Comparison of ENCODE assay signal across 15 cellular contexts in genomic region chr3:197181751-197182150, GRCh38.
DNase-seq lines count a peak whose midpoint lies in the region; ATAC-seq and TF ChIP-seq lines count a peak whose summit lies in the region.
"Had no signal": no experiment of that assay in that cellular context is flagged by ENCODE, and none has a peak within 500 bp of the region (broad histone marks: within the 10 kb centered on the region; RNA-seq: fewer than 3 reads in every experiment).

No MANE protein-coding gene starts in this region.

- H3K36me3 Mint-ChIP-seq in WTC11, result no peaks in the 10 kb centered on the region
- peaks cover 5% of the 10 kb centered on the region for H3K36me3 Mint-ChIP-seq in activated CD4-positive, alpha-beta T cell treated with anti-CD3 and anti-CD28 coated beads, Interleukin-2, amount 10 ng/mL, durations not matched to agents 24 days and 14 days (ENCODE audit: low read depth)

- H3K27ac ChIP-seq in DOHH2 (ENCODE audit: low read depth, low read length) (peak overlapping the region; percentile 27; the same call in 1 of the 2 replicates), neural cell (ENCODE audit: low read length) (no peak overlapping the region)
- H3K27ac ChIP-seq: coronary artery, skin epidermis had no signal

- H3F3A ChIP-seq in DOHH2 (ENCODE audit: control insufficient read depth, insufficient read depth) (no peaks in the 10 kb centered on the region), neural cell (ENCODE audit: insufficient read depth, low read length, poor library complexity, severe bottlenecking) (no peaks in the 10 kb centered on the region)

- no peak for TF ChIP-seq EP300 in neural cell (conservative IDR thresholded peaks at IDR 0.05; ENCODE audit: poor library complexity, severe bottlenecking)

- H3K4me2 ChIP-seq in DOHH2 (ENCODE audit: low read length) (peak overlapping the region; percentile 40), neural cell (ENCODE audit: low read length) (peak overlapping the region; percentile 1)

- peak; percentile 68 for DNase-seq in NCI-H526 treated with DMSO at 0.1 percent for 48 hours (lab: John Stamatoyannopoulos, UW)
- DNase-seq in epithelial cell of esophagus (ENCODE audit: low read depth), result peak; percentile 25
- DNase-seq in WTC11 (ENCODE audit: low spot score), result no peak
- DNase-seq in activated CD4-positive, alpha-beta T cell treated with anti-CD3 and anti-CD28 coated beads, Interleukin-2, amount 10 ng/mL, durations not matched to agents 24 days and 14 days, result no peak
- DNase-seq in NCI-H1930 (lab: John Stamatoyannopoulos, UW), result no peak
- DNase-seq: activated CD4-positive, alpha-beta memory T cell treated with anti-CD3 and anti-CD28 coated beads for 36 hours; activated naive CD4-positive, alpha-beta T cell; HCEC 1CT; NCI-H69; SW 1271 had no signal

- H3K36me3 ChIP-seq in DOHH2 (ENCODE audit: control insufficient read depth, low read length) (peaks cover 10% of the 10 kb centered on the region), neural cell (ENCODE audit: insufficient read depth, low read length) (no peaks in the 10 kb centered on the region)

- peaks cover 34% of the 10 kb centered on the region for H3K4me1 Mint-ChIP-seq in WTC11
- no peaks in the 10 kb centered on the region for H3K4me1 Mint-ChIP-seq in activated CD4-positive, alpha-beta T cell treated with anti-CD3 and anti-CD28 coated beads, Interleukin-2, amount 10 ng/mL, durations not matched to agents 24 days and 14 days

- H3K79me2 ChIP-seq in DOHH2 (ENCODE audit: control insufficient read depth, low read length) (peaks cover 39% of the 10 kb centered on the region), neural cell (replicated peaks; ENCODE audit: insufficient read depth, low read length) (no peaks in the 10 kb centered on the region)

- no peak overlapping the region for H3K27ac Mint-ChIP-seq in WTC11
- H3K27ac Mint-ChIP-seq in activated CD4-positive, alpha-beta T cell treated with anti-CD3 and anti-CD28 coated beads, Interleukin-2, amount 10 ng/mL, durations not matched to agents 24 days and 14 days, result no peak overlapping the region
- H3K27ac Mint-ChIP-seq: activated CD4-positive, alpha-beta memory T cell treated with anti-CD3 and anti-CD28 coated beads for 36 hours had no signal

- no peaks in the 10 kb centered on the region for H3K9me3 ChIP-seq in DOHH2 (ENCODE audit: control insufficient read depth, insufficient read depth, low read length)
- no peaks in the 10 kb centered on the region for H3K9me3 ChIP-seq in neural cell (ENCODE audit: low read length)

- H4K20me1 ChIP-seq in DOHH2 (ENCODE audit: control insufficient read depth, insufficient read depth, low read depth, low read length) (peaks cover 3% of the 10 kb centered on the region; the same call in 1 of the 2 replicates), neural cell (ENCODE audit: insufficient read depth) (no peaks in the 10 kb centered on the region)

- no peak overlapping the region for H3K9ac ChIP-seq in neural cell (ENCODE audit: low read length)

- no peak overlapping the region for H3K4me3 Mint-ChIP-seq in WTC11
- H3K4me3 Mint-ChIP-seq in activated CD4-positive, alpha-beta T cell treated with anti-CD3 and anti-CD28 coated beads, Interleukin-2, amount 10 ng/mL, durations not matched to agents 24 days and 14 days, result no peak overlapping the region
- H3K4me3 Mint-ChIP-seq: activated CD4-positive, alpha-beta memory T cell treated with anti-CD3 and anti-CD28 coated beads for 36 hours had no signal

- no peak for TF ChIP-seq RAD21 in neural cell (conservative IDR thresholded peaks at IDR 0.05)

- intact Hi-C loops in activated CD4-positive, alpha-beta T cell treated with anti-CD3 and anti-CD28 coated beads, Interleukin-2, amount 10 ng/mL, durations not matched to agents 24 days and 14 days (cut with micrococcal nuclease), result loop anchor here (10.0 kb wide), 2 partner anchors 147 to 207 kb away; no protein-coding TSS in a partner anchor

- H3K9me2 ChIP-seq in DOHH2 (replicated peaks; ENCODE audit: control insufficient read depth, low read length) (no peaks in the 10 kb centered on the region), neural cell (ENCODE audit: insufficient read depth, low read length) (no peaks in the 10 kb centered on the region)

- H3K4me1 ChIP-seq in DOHH2 (ENCODE audit: control insufficient read depth, low read length), result peaks cover 41% of the 10 kb centered on the region

- no peak for ATAC-seq in WTC11
- ATAC-seq in HG03139 (IDR thresholded peaks at IDR 0.05; ENCODE audit: unreplicated experiment), result no peak

- H3K9me3 Mint-ChIP-seq in WTC11, result no peaks in the 10 kb centered on the region
- no peaks in the 10 kb centered on the region for H3K9me3 Mint-ChIP-seq in activated CD4-positive, alpha-beta T cell treated with anti-CD3 and anti-CD28 coated beads, Interleukin-2, amount 10 ng/mL, durations not matched to agents 24 days and 14 days
- H3K9me3 Mint-ChIP-seq: activated CD4-positive, alpha-beta memory T cell treated with anti-CD3 and anti-CD28 coated beads for 36 hours had no signal

- TF ChIP-seq CTCF in DOHH2 (IDR thresholded peaks at IDR 0.05; ENCODE audit: low read depth, low read length, poor library complexity, severe bottlenecking), result no peak
- TF ChIP-seq CTCF in epithelial cell of esophagus (IDR thresholded peaks at IDR 0.05; ENCODE audit: insufficient read depth, low read depth, low read length, missing control alignments), result no peak
- no peak for TF ChIP-seq CTCF in neural cell (IDR thresholded peaks at IDR 0.05; ENCODE audit: poor library complexity, severe bottlenecking)
- TF ChIP-seq CTCF in WTC11 (IDR thresholded peaks at IDR 0.05), result no peak

- CTCF ChIA-PET in WTC11 (lab: Charles Lee), result interaction anchor here (1.5 kb wide), 1 partner anchor 152 kb away, joined by 3 read pairs; the partner anchor contains the start of gene MELTF

- no peak overlapping the region for H2AFZ ChIP-seq in neural cell (ENCODE audit: low read depth, low read length)

- H3K4me3 ChIP-seq in DOHH2 (ENCODE audit: low read length) (peak overlapping the region; percentile 36), epithelial cell of esophagus (ENCODE audit: low read length) (no peak overlapping the region), neural cell (ENCODE audit: low read length) (peak overlapping the region; percentile 58)
- H3K4me3 ChIP-seq: coronary artery, skin epidermis had no signal

- POLR2A ChIA-PET in WTC11 (lab: Charles Lee), result no interaction called here

- H3K27me3 Mint-ChIP-seq in WTC11 (ENCODE audit: low read depth), result no peaks in the 10 kb centered on the region
- H3K27me3 Mint-ChIP-seq in activated CD4-positive, alpha-beta T cell treated with anti-CD3 and anti-CD28 coated beads, Interleukin-2, amount 10 ng/mL, durations not matched to agents 24 days and 14 days, result no peaks in the 10 kb centered on the region
- H3K27me3 Mint-ChIP-seq: activated CD4-positive, alpha-beta memory T cell treated with anti-CD3 and anti-CD28 coated beads for 36 hours had no signal

- H3K27me3 ChIP-seq in DOHH2 (ENCODE audit: control insufficient read depth, low read length), result no peaks in the 10 kb centered on the region
- no peaks in the 10 kb centered on the region for H3K27me3 ChIP-seq in neural cell (ENCODE audit: insufficient read depth, low read depth, low read length)

TF ChIP-seq in neural cell, 6 proteins besides CTCF, POLR2A, EP300 and RAD21 (continues in another document):
- TF ChIP-seq POLR2AphosphoS5 (IDR thresholded peaks at IDR 0.05), result no peak

TF ChIP-seq in WTC11, 78 proteins besides CTCF, POLR2A, EP300 and RAD21 (continues in another document):
- TF ChIP-seq NR2C2 (CRISPR knock-in tag; IDR thresholded peaks at IDR 0.05), result no peak
- no peak for TF ChIP-seq GTF2I (CRISPR knock-in tag; conservative IDR thresholded peaks at IDR 0.05)
- no peak for TF ChIP-seq PRRX2 (CRISPR knock-in tag; IDR thresholded peaks at IDR 0.05)
- TF ChIP-seq IRF2 (CRISPR knock-in tag; IDR thresholded peaks at IDR 0.05; ENCODE audit: borderline replicate concordance, low read depth), result no peak
- TF ChIP-seq CREM (CRISPR knock-in tag; IDR thresholded peaks at IDR 0.05), result no peak
- no peak for TF ChIP-seq ATF6 (CRISPR knock-in tag; IDR thresholded peaks at IDR 0.05)
- no peak for TF ChIP-seq JAZF1 (CRISPR knock-in tag; IDR thresholded peaks at IDR 0.05)

Comparison
In these comparisons a context has a peak if more than half of its experiments do, and no peak if none do; other contexts are left out.
1. DNase-seq: peak in NCI-H526 treated with DMSO at 0.1 percent for 48 hours (single experiment) and epithelial cell of esophagus (single experiment); none in WTC11 (single experiment), activated CD4-positive, alpha-beta T cell treated with anti-CD3 and anti-CD28 coated beads, Interleukin-2, amount 10 ng/mL, durations not matched to agents 24 days and 14 days (single experiment) and NCI-H1930 (0 of 2).